25 cellular contexts compared by ENCODE assay signal in the genomic region with DNA sequence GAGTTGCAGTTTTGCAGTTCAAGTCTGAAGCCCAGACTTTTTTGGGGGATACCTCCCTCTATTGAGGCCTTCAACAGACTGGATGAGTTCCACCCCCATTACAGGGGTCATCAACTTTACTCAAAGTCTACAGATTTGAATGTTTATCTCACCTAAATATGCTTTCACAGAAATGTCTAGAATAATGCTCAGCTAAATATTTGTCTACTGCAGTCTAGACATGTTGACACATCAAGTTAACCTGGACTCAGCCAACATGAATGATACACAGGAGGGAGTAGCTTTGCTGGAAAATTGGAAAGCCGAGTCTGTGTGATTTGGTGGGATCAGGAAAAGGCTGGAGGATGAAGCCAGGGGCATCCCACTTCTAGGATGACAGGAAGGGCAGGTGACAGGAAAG.
"Had no signal": no experiment of that assay in that cellular context is flagged by ENCODE, and none has a peak within 500 bp of the region (broad histone marks: within the 10 kb centered on the region; RNA-seq: fewer than 3 reads in every experiment).

No MANE protein-coding gene starts in this region.

- H3K27me3 Mint-ChIP-seq: dendritic cell treated with granulocyte-macrophage colony-stimulating factor and Interleukin-4, amounts not matched to agents 40 ng/mL and 50 ng/mL, for 4 days had no signal

- FAIRE-seq: endometrium, islet of Langerhans, keratinocyte had no signal

- H3K4me1 ChIP-seq: colonic mucosa, esophagus squamous epithelium, gastrocnemius medialis, heart right ventricle, left lung, lower lobe of right lung had no signal

- H3K27ac Mint-ChIP-seq: dendritic cell treated with granulocyte-macrophage colony-stimulating factor and Interleukin-4, amounts not matched to agents 40 ng/mL and 50 ng/mL, for 4 days; effector memory CD8-positive, alpha-beta T cell; endodermal cell had no signal

- H3K36me3 ChIP-seq: colonic mucosa, esophagus squamous epithelium, gastrocnemius medialis, heart right ventricle, left lung, lower lobe of right lung had no signal

- H3K27me3 ChIP-seq: colonic mucosa, esophagus squamous epithelium, gastrocnemius medialis, heart right ventricle, left lung had no signal

- H3K27ac ChIP-seq: colonic mucosa, epithelial cell of prostate, esophagus squamous epithelium, gastrocnemius medialis, heart right ventricle, left lung, lower lobe of right lung had no signal

- H3K4me3 ChIP-seq: colonic mucosa, esophagus squamous epithelium, gastrocnemius medialis, heart right ventricle, left lung, lower lobe of right lung had no signal

- DNase-seq: colonic mucosa; cortex of kidney; effector CD8-positive, alpha-beta T cell; effector memory CD8-positive, alpha-beta T cell; endodermal cell; erythroblast; esophagus squamous epithelium; foreskin fibroblast; foreskin melanocyte; gastrocnemius medialis; glutamatergic neuron; heart right ventricle; hippocampal formation; left cardiac atrium; left lung; left ventricle myocardium superior; lower lobe of right lung; mesenchymal stem cell; midbrain had no signal

- H3K9me3 ChIP-seq: colonic mucosa, esophagus squamous epithelium, gastrocnemius medialis, left lung, lower lobe of right lung had no signal

- H3K4me3 Mint-ChIP-seq: dendritic cell treated with granulocyte-macrophage colony-stimulating factor and Interleukin-4, amounts not matched to agents 40 ng/mL and 50 ng/mL, for 4 days; effector memory CD8-positive, alpha-beta T cell; endodermal cell had no signal

- ATAC-seq: effector memory CD8-positive, alpha-beta T cell; esophagus mucosa; gastrocnemius medialis; heart right ventricle; left cardiac atrium; left lung; left ventricle myocardium superior; lower lobe of right lung had no signal
